Comparison of ENCODE assay signal across 14 cellular contexts in the genomic region with DNA sequence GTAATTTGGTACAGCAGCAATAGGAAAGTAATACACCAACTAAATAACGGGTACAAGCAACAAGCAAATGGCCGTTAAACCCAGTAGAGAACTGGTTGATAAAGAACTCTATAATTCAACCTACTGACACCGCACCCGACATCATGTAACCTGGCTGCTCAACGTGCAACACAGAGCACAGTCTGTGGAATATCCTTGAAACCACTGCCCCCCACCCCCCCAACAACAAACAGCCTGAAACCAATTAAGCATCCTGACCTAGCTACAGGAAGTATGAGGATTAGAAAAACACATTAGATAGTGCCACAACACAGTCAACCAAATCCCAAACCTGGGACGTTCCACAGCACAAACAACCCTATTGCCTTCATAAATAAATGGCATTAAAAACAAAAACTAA. TPM values are rescaled to one million over a fixed set of nuclear protein-coding genes. Genes with fewer than 3 reads are reported as not detected.
DNase-seq lines count a peak whose midpoint lies in the region; ATAC-seq, FAIRE-seq and TF ChIP-seq lines count a peak whose summit lies in the region.
"Had no signal": no experiment of that assay in that cellular context is flagged by ENCODE, and none has a peak within 500 bp of the region (broad histone marks: within the 10 kb centered on the region; RNA-seq: fewer than 3 reads in every experiment).

No MANE protein-coding gene starts in this region.

- H3K4me2 ChIP-seq in HepG2 (ENCODE audit: low read depth, low read length) (no peak overlapping the region), GM23338 (no peak overlapping the region)
- H3K4me2 ChIP-seq: A549 had no signal

- no peaks in the 10 kb centered on the region for H3K27me3 Mint-ChIP-seq in GM23338 (ENCODE audit: insufficient read depth, low read depth, poor library complexity)
- no peaks in the 10 kb centered on the region for H3K27me3 Mint-ChIP-seq in effector memory CD8-positive, alpha-beta T cell

- no peak for TF ChIP-seq RAD21 in HepG2 (CRISPR knock-in tag; IDR thresholded peaks at IDR 0.05)

- peaks cover 49% of the 10 kb centered on the region for H4K20me1 ChIP-seq in HepG2 (ENCODE audit: insufficient read depth, low read length)
- H4K20me1 ChIP-seq in GM23338 (replicated peaks; ENCODE audit: insufficient read depth): peaks cover 82% of the 10 kb centered on the region

- TF ChIP-seq EP300 in HepG2 (IDR thresholded peaks at IDR 0.05; ENCODE audit: low read depth in 2 of 2, low read length in 2 of 2): no peak
- TF ChIP-seq EP300 in HepG2 (CRISPR knock-in tag; IDR thresholded peaks at IDR 0.05; ENCODE audit: borderline replicate concordance): no peak
- TF ChIP-seq EP300 in esophagus muscularis mucosa (IDR thresholded peaks at IDR 0.05): no peak

- no peaks in the 10 kb centered on the region for H3K9me3 Mint-ChIP-seq in GM23338
- H3K9me3 Mint-ChIP-seq in effector memory CD8-positive, alpha-beta T cell: no peaks in the 10 kb centered on the region
- H3K9me3 Mint-ChIP-seq: CD14-positive monocyte, H9 had no signal

- ATAC-seq in HepG2 (no peak), right lobe of liver (no peak), GM23338 (no peak)
- ATAC-seq in effector memory CD8-positive, alpha-beta T cell (replicated peaks): no peak
- ATAC-seq: A549 had no signal

- DNase-seq in HepG2 (ENCODE audit: low spot score) (no peak), right lobe of liver (no peak), GM23338 (ENCODE audit: low spot score) (no peak), esophagus muscularis mucosa (ENCODE audit: extremely low spot score) (no peak), NOMO-1 (lab: John Stamatoyannopoulos, UW; ENCODE audit: unreplicated experiment in 2 of 2) (no peak)
- no peak for DNase-seq in effector memory CD8-positive, alpha-beta T cell
- DNase-seq in activated T-cell treated with anti-CD3 and anti-CD28 coated beads, Interleukin-2, amount 50 U/mL, for 48 hours: no peak
- DNase-seq: BE2C, DMS53, GF-D8, GOT3, H9 had no signal

- TF ChIP-seq CTCF in HepG2 (CRISPR knock-in tag; IDR thresholded peaks at IDR 0.05): no peak
- no peak for TF ChIP-seq CTCF in right lobe of liver (IDR thresholded peaks at IDR 0.05)
- TF ChIP-seq CTCF in GM23338 (conservative IDR thresholded peaks at IDR 0.05; ENCODE audit: low read depth in 2 of 2): no peak
- no peak for TF ChIP-seq CTCF in esophagus muscularis mucosa (IDR thresholded peaks at IDR 0.05)

- POLR2A ChIA-PET in HepG2 (lab: Yijun Ruan, JAX): interaction anchor here (2.5 to 4.6 kb wide), 2 partner anchors 11 to 24 kb away, joined by 10 to 30 read pairs; a partner anchor contains a TSS

- H3K4me1 Mint-ChIP-seq in GM23338: peaks cover 3% of the 10 kb centered on the region; the same call in 2 of the 3 replicates
- H3K4me1 Mint-ChIP-seq in effector memory CD8-positive, alpha-beta T cell (ENCODE audit: low read depth in 2 of 2): peaks cover 33 to 60% of the 10 kb centered on the region in 2 donors

- H3K36me3 Mint-ChIP-seq in GM23338 (ENCODE audit: low read depth): no peaks in the 10 kb centered on the region; the same call in 1 of the 3 replicates
- peaks cover under 1% of the 10 kb centered on the region for H3K36me3 Mint-ChIP-seq in effector memory CD8-positive, alpha-beta T cell (ENCODE audit: insufficient read depth)

- H3K9me3 ChIP-seq in HepG2 (ENCODE audit: low read length) (no peaks in the 10 kb centered on the region), right lobe of liver (no peaks in the 10 kb centered on the region), esophagus muscularis mucosa (no peaks in the 10 kb centered on the region)
- H3K9me3 ChIP-seq: A549, BE2C had no signal

- no peak overlapping the region for H3K4me3 ChIP-seq in HepG2 (replicated peaks in 1 of 3; ENCODE audit: insufficient read depth in 1 of 3, low read depth in 2 of 3, low read length in 3 of 3)
- H3K4me3 ChIP-seq in right lobe of liver: no peak overlapping the region
- no peak overlapping the region for H3K4me3 ChIP-seq in GM23338
- H3K4me3 ChIP-seq in esophagus muscularis mucosa: no peak overlapping the region
- H3K4me3 ChIP-seq: A549 had no signal

- no peak overlapping the region for H2AFZ ChIP-seq in HepG2 (ENCODE audit: low read length)
- H2AFZ ChIP-seq in GM23338: no peak overlapping the region

- H3K36me3 ChIP-seq in HepG2 (replicated peaks in 1 of 2; ENCODE audit: control insufficient read depth in 1 of 2, insufficient read depth in 2 of 2, low read length in 2 of 2) (peaks cover 1 to 12% of the 10 kb centered on the region in 2 experiments; a peak in 3 of 5 replicates), right lobe of liver (no peaks in the 10 kb centered on the region), GM23338 (ENCODE audit: insufficient read depth) (0 out of 2 replicates have a peak, but pooled peaks cover 5% of the 10 kb centered on the region), esophagus muscularis mucosa (peaks cover 0 to under 1% (median 0%) of the 10 kb centered on the region in 4 donors)
- H3K36me3 ChIP-seq: BE2C had no signal

- TF ChIP-seq POLR2A in HepG2 (IDR thresholded peaks at IDR 0.05; ENCODE audit: insufficient read depth in 1 of 2, low read depth in 2 of 2, low read length in 2 of 2) (no peak), right lobe of liver (IDR thresholded peaks at IDR 0.05) (no peak), esophagus muscularis mucosa (IDR thresholded peaks at IDR 0.05; ENCODE audit: low read depth) (no peak)

- H3K4me1 ChIP-seq in HepG2 (ENCODE audit: insufficient read depth, low read length) (peaks cover 52% of the 10 kb centered on the region), right lobe of liver (peaks cover 0 to 44% (median 0%) of the 10 kb centered on the region in 4 donors), GM23338 (ENCODE audit: insufficient read depth) (no peaks in the 10 kb centered on the region), esophagus muscularis mucosa (peaks cover 14 to 39% (median 25%) of the 10 kb centered on the region in 4 donors)
- H3K4me1 ChIP-seq: BE2C had no signal

- CTCF ChIA-PET in HepG2 (lab: Yijun Ruan, JAX; ENCODE audit: low intra/inter-chr PET ratio, low total read pairs): no interaction called here

- in situ Hi-C loops in HepG2 (cut with HindIII; ENCODE audit: extremely low pct_ligation_motif_present, low pct_unique_long_range_greater_than_20kb): no loop called here

- H3K27ac ChIP-seq in HepG2 (ENCODE audit: extremely low read length, insufficient read depth, low read length) (no peak overlapping the region), right lobe of liver (no peak overlapping the region), GM23338 (ENCODE audit: low read depth) (peak overlapping the region; percentile 18; the same call in 1 of the 2 replicates), esophagus muscularis mucosa (replicated peaks in 1 of 4) (no peak overlapping the region)
- H3K27ac ChIP-seq: A549 had no signal

- no peak for FAIRE-seq in HepG2 (lab: Jason Lieb, UNC)
- FAIRE-seq: A549 had no signal

- intact Hi-C loops in HepG2 (cut with micrococcal nuclease; ENCODE audit: unreplicated experiment) (no loop called here), right lobe of liver (cut with DNase I) (no loop called here), esophagus muscularis mucosa (cut with DNase I) (no loop called here)

- no peak overlapping the region for H3K4me3 Mint-ChIP-seq in GM23338
- no peak overlapping the region for H3K4me3 Mint-ChIP-seq in effector memory CD8-positive, alpha-beta T cell
- H3K4me3 Mint-ChIP-seq: CD14-positive monocyte, H9 had no signal

- no peak overlapping the region; the same call in 1 of the 2 replicates for H3K27ac Mint-ChIP-seq in GM23338
- peak overlapping the region; percentile 15 to 66 for H3K27ac Mint-ChIP-seq in effector memory CD8-positive, alpha-beta T cell
- H3K27ac Mint-ChIP-seq: H9 had no signal

- H3K9me2 ChIP-seq in GM23338 (ENCODE audit: insufficient read depth): no peaks in the 10 kb centered on the region

- peaks cover 97% of the 10 kb centered on the region for H3K79me2 ChIP-seq in HepG2 (ENCODE audit: insufficient read depth, low read length)
- peaks cover 100% of the 10 kb centered on the region for H3K79me2 ChIP-seq in GM23338 (replicated peaks; ENCODE audit: insufficient read depth)

- WGBS in HepG2 (ENCODE audit: low lambda C conversion rate): 85% methylated on average over 6 of the region's 6 CpGs
- WGBS in right lobe of liver (ENCODE audit: insufficient coverage, low coverage, low lambda C conversion rate, missing lambda C conversion rate): 75% methylated on average over 6 of the region's 6 CpGs
- 89% methylated on average over 6 of the region's 6 CpGs for WGBS in esophagus muscularis mucosa

- no peaks in the 10 kb centered on the region for H3K27me3 ChIP-seq in HepG2 (ENCODE audit: control insufficient read depth in 1 of 2, insufficient read depth in 2 of 2, low read length in 2 of 2)
- H3K27me3 ChIP-seq in right lobe of liver: no peaks in the 10 kb centered on the region
- H3K27me3 ChIP-seq in GM23338 (ENCODE audit: insufficient read depth): no peaks in the 10 kb centered on the region
- no peaks in the 10 kb centered on the region for H3K27me3 ChIP-seq in esophagus muscularis mucosa
- H3K27me3 ChIP-seq: BE2C had no signal

- H3K9ac ChIP-seq in HepG2 (ENCODE audit: insufficient read depth, low read depth, low read length): no peak overlapping the region

- H3F3A ChIP-seq in GM23338 (replicated peaks; ENCODE audit: low read depth): peaks cover 3% of the 10 kb centered on the region; the same call in 1 of the 2 replicates

- BruUV-seq in HepG2 (replicated peaks; lab: Mats Ljungman, UMichigan): no TSS peak

RNA-seq across cellular contexts. Expression of a gene that starts 23.5 kb away (rescaled TPM):
- total RNA-seq in HepG2 (2016; rRNA removed; fragmentation: Illumina TruSeq; extraction: Trizol) (707 and 912 TPM in 2 replicates), right lobe of liver (100 to 1,000 TPM; 341 to 557 (median 479) TPM), esophagus muscularis mucosa (100 to 1,000 TPM; 263 to 479 (median 304) TPM)
- 195 and 216 TPM in 2 replicates for total RNA-seq in HepG2 (2016; cell fraction: cytosol; rRNA removed; fragmentation: Illumina TruSeq; extraction: Trizol; ENCODE audit: low read depth)
- total RNA-seq in HepG2 (2016; cell fraction: insoluble cytoplasmic fraction; rRNA removed; fragmentation: Illumina TruSeq; extraction: Trizol): 687 and 831 TPM in 2 replicates
- 620 and 676 TPM in 2 replicates for total RNA-seq in HepG2 (2016; cell fraction: membrane; rRNA removed; fragmentation: Illumina TruSeq; extraction: Trizol)
- 437 and 494 TPM in 2 replicates for total RNA-seq in HepG2 (2016; cell fraction: nucleus; rRNA removed; fragmentation: Illumina TruSeq; extraction: Trizol)
- polyA plus RNA-seq in HepG2 (2011; rRNA removed) (434 and 464 TPM in 2 replicates), GM23338 (2016; fragmentation: Nextera tagmentation; extraction: Ambion mirVana) (218 and 230 TPM in 2 replicates)
- 419 and 448 TPM in 2 replicates for polyA plus RNA-seq in HepG2 (2011; cell fraction: cytosol; rRNA removed)
- 618 and 764 TPM in 2 replicates for polyA plus RNA-seq in HepG2 (2011; cell fraction: nucleus; rRNA removed)
- polyA plus RNA-seq in HepG2 (2012): 461 and 517 TPM in 2 replicates
- 179 and 188 TPM in 2 replicates for polyA plus RNA-seq in HepG2 (2016; cell fraction: cytosol; fragmentation: Illumina TruSeq; extraction: Trizol; ENCODE audit: low read depth)
- 695 and 895 TPM in 2 replicates for polyA plus RNA-seq in HepG2 (2016; cell fraction: insoluble cytoplasmic fraction; fragmentation: Illumina TruSeq; extraction: Trizol; ENCODE audit: low read depth)
- polyA plus RNA-seq in HepG2 (2016; cell fraction: membrane; fragmentation: Illumina TruSeq; extraction: Trizol; ENCODE audit: low read depth): 483 and 563 TPM in 2 replicates
- polyA plus RNA-seq in HepG2 (2016; cell fraction: nucleus; fragmentation: Illumina TruSeq; extraction: Trizol; ENCODE audit: insufficient read depth, low read depth): 674 and 742 TPM in 2 replicates
- polyA minus RNA-seq in HepG2 (2011; rRNA and poly(A)+ RNA removed; ENCODE audit: low replicate concordance): 303 and 643 TPM in 2 replicates
- 590 and 596 TPM in 2 replicates for polyA minus RNA-seq in HepG2 (2011; cell fraction: cytosol; rRNA and poly(A)+ RNA removed)
- 603 and 678 TPM in 2 replicates for polyA minus RNA-seq in HepG2 (2011; cell fraction: nucleus; rRNA and poly(A)+ RNA removed)
- total RNA-seq in GM23338 (2014; rRNA removed; shearing (Covaris generic)): 306 and 312 TPM in 2 replicates

RNA-seq across cellular contexts. Expression of a gene that starts 23.7 kb away (rescaled TPM):
- total RNA-seq in HepG2 (2016; rRNA removed; fragmentation: Illumina TruSeq; extraction: Trizol) (493 and 750 TPM in 2 replicates), right lobe of liver (10 to 100 TPM; 66.6 to 97.9 (median 86.2) TPM), esophagus muscularis mucosa (100 to 1,000 TPM; 272 to 335 (median 284) TPM)
- total RNA-seq in HepG2 (2016; cell fraction: cytosol; rRNA removed; fragmentation: Illumina TruSeq; extraction: Trizol; ENCODE audit: low read depth): 68.0 and 78.0 TPM in 2 replicates
- 485 and 732 TPM in 2 replicates for total RNA-seq in HepG2 (2016; cell fraction: insoluble cytoplasmic fraction; rRNA removed; fragmentation: Illumina TruSeq; extraction: Trizol)
- 155 and 168 TPM in 2 replicates for total RNA-seq in HepG2 (2016; cell fraction: membrane; rRNA removed; fragmentation: Illumina TruSeq; extraction: Trizol)
- total RNA-seq in HepG2 (2016; cell fraction: nucleus; rRNA removed; fragmentation: Illumina TruSeq; extraction: Trizol): 303 and 351 TPM in 2 replicates
- polyA plus RNA-seq in HepG2 (2011; rRNA removed) (579 and 733 TPM in 2 replicates), GM23338 (2016; fragmentation: Nextera tagmentation; extraction: Ambion mirVana) (204 and 227 TPM in 2 replicates)
- polyA plus RNA-seq in HepG2 (2011; cell fraction: cytosol; rRNA removed): 208 and 366 TPM in 2 replicates
- 383 and 475 TPM in 2 replicates for polyA plus RNA-seq in HepG2 (2011; cell fraction: nucleus; rRNA removed)
- polyA plus RNA-seq in HepG2 (2012): 320 and 513 TPM in 2 replicates
- polyA plus RNA-seq in HepG2 (2016; cell fraction: cytosol; fragmentation: Illumina TruSeq; extraction: Trizol; ENCODE audit: low read depth): 35.1 and 36.8 TPM in 2 replicates
- polyA plus RNA-seq in HepG2 (2016; cell fraction: insoluble cytoplasmic fraction; fragmentation: Illumina TruSeq; extraction: Trizol; ENCODE audit: low read depth): 746 and 761 TPM in 2 replicates
- 102 and 104 TPM in 2 replicates for polyA plus RNA-seq in HepG2 (2016; cell fraction: membrane; fragmentation: Illumina TruSeq; extraction: Trizol; ENCODE audit: low read depth)
- polyA plus RNA-seq in HepG2 (2016; cell fraction: nucleus; fragmentation: Illumina TruSeq; extraction: Trizol; ENCODE audit: insufficient read depth, low read depth): 515 and 562 TPM in 2 replicates
- polyA minus RNA-seq in HepG2 (2011; rRNA and poly(A)+ RNA removed; ENCODE audit: low replicate concordance): 234 and 609 TPM in 2 replicates
- polyA minus RNA-seq in HepG2 (2011; cell fraction: cytosol; rRNA and poly(A)+ RNA removed): 218 and 237 TPM in 2 replicates
- polyA minus RNA-seq in HepG2 (2011; cell fraction: nucleus; rRNA and poly(A)+ RNA removed): 446 and 458 TPM in 2 replicates
- 370 and 393 TPM in 2 replicates for total RNA-seq in GM23338 (2014; rRNA removed; shearing (Covaris generic))
